ENCODE assay signal across 19 cellular contexts in the genomic region with DNA sequence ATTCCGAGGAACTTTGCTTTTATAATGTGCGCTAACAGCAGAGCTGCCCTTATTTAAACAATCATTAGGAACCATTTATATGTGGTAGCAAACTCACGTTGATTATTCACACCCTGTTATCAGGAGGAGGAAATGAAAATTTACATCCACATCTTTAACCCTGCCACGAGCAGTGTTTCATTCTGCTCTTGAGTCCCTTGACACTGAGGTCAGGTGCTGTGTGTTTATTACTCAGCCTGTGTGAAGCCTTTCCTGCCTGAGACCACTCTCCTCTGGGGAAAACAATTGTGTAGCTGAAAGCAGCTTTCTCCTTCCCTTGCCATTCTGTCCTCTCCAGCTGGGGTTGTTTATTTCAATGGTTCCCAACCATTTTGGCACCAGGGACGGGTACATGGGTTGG.
"Had no signal": no experiment of that assay in that cellular context is flagged by ENCODE, and none has a peak within 500 bp of the region (broad histone marks: within the 10 kb centered on the region; RNA-seq: fewer than 3 reads in every experiment).

No MANE protein-coding gene starts in this region.

- H3K4me3 ChIP-seq: dorsolateral prefrontal cortex, lower lobe of right lung, psoas muscle, right lobe of liver, stomach, thoracic aorta, upper lobe of right lung had no signal

- H3K27me3 Mint-ChIP-seq: activated naive CD8-positive, alpha-beta T cell treated with anti-CD3 and anti-CD28 coated beads, Interleukin-2, amount 10 ng/mL, durations not matched to agents 7 days and 5 days had no signal

- H3K27me3 ChIP-seq: right lobe of liver, stomach, upper lobe of right lung had no signal

- H3K27ac Mint-ChIP-seq: activated naive CD8-positive, alpha-beta T cell treated with anti-CD3 and anti-CD28 coated beads, Interleukin-2, amount 10 ng/mL, durations not matched to agents 7 days and 5 days; mesothelial cell of epicardium had no signal

- H3K4me3 Mint-ChIP-seq: activated naive CD8-positive, alpha-beta T cell treated with anti-CD3 and anti-CD28 coated beads, Interleukin-2, amount 10 ng/mL, durations not matched to agents 7 days and 5 days; mesothelial cell of epicardium; neural crest cell had no signal

- H3K27ac ChIP-seq: dorsolateral prefrontal cortex, lower lobe of right lung, psoas muscle, right lobe of liver, stomach, upper lobe of right lung had no signal

- DNase-seq: activated CD4-positive, CD25-positive, alpha-beta regulatory T cell treated with anti-CD3 and anti-CD28 coated beads, Interleukin-2, amount 50 U/mL, for 72 hours; activated naive CD4-positive, alpha-beta T cell; activated naive CD8-positive, alpha-beta T cell treated with anti-CD3 and anti-CD28 coated beads, Interleukin-2, amount 10 ng/mL, durations not matched to agents 7 days and 5 days; activated T-cell treated with anti-CD3 and anti-CD28 coated beads for 4 hours; anterior cingulate cortex; cerebellar nuclear complex; dorsolateral prefrontal cortex; kidney glomerular epithelial cell; lower lobe of right lung; psoas muscle; right lobe of liver; stimulated activated CD4-positive, alpha-beta T cell treated with anti-CD3 and anti-CD28 coated beads, Interleukin-1b, Interleukin-23, amount 100 ng/mL, for 48 hours; stomach; T-helper 1 cell; T1000; upper lobe of right lung had no signal

- H3K9me3 ChIP-seq: lower lobe of right lung, psoas muscle, right lobe of liver, stomach, thoracic aorta, upper lobe of right lung had no signal

- H3K4me1 ChIP-seq: lower lobe of right lung, psoas muscle, right lobe of liver, stomach, upper lobe of right lung had no signal

- H3K4me1 Mint-ChIP-seq: activated naive CD8-positive, alpha-beta T cell treated with anti-CD3 and anti-CD28 coated beads, Interleukin-2, amount 10 ng/mL, durations not matched to agents 7 days and 5 days had no signal

- H3K9me3 Mint-ChIP-seq: activated naive CD8-positive, alpha-beta T cell treated with anti-CD3 and anti-CD28 coated beads, Interleukin-2, amount 10 ng/mL, durations not matched to agents 7 days and 5 days; mesothelial cell of epicardium; neural crest cell had no signal

- H3K36me3 Mint-ChIP-seq: activated naive CD8-positive, alpha-beta T cell treated with anti-CD3 and anti-CD28 coated beads, Interleukin-2, amount 10 ng/mL, durations not matched to agents 7 days and 5 days; mesothelial cell of epicardium had no signal

- H3K36me3 ChIP-seq: lower lobe of right lung, right lobe of liver, stomach, thoracic aorta, upper lobe of right lung had no signal
